In the genomic region with DNA sequence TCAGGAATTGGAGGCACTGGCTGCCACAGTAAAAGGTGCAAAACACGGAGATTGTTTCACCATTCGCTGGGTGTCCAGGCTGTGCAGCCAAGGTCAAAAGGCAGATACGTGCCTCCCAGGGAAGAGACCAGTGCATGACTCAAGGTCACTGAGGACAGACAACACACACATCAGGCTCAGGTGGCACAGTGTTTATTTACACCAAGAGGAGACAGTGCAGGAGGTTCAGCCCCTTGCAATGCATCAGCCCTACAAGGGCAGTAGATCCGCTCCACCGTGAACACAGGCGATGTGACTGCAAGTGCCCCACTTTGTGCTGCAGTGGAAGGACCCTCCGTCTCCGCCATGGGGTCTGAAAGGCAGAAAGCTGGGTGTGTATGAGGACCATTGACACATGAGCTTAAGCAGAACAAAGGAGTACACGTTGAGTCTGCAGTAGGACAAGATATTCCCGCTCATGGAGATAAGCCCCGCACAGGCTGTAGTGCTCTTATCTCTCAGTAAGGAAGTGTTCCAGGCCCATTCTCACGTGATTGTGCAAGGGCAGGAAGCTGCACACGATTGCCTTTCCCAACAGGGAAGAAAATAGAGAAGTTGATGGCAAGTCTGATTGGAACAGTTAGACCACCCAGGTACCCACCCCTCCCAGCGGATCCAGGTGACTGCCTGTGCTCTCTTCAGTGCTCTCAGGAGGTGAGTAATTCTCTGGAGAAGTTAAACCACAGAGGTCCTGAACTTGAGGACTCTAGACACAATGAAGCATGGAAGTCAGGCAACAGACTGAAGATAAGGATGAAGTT, we compare ENCODE assay signal across 1 cellular context.
A peak's percentile ranks its signal among the peaks of the same experiment; 100 is the strongest.
TF ChIP-seq lines count a peak whose summit lies in the region.

No MANE protein-coding gene starts in this region.

TF ChIP-seq in HepG2, 621 proteins besides CTCF, POLR2A, EP300 and RAD21 (continued from another document and continues in another):
- TF ChIP-seq CENPT (CRISPR knock-in tag; IDR thresholded peaks at IDR 0.05; ENCODE audit: low read depth) (0 out of 2 replicates have a peak, but pooled peaks have one; percentile 27), ZSCAN21 (CRISPR knock-in tag; IDR thresholded peaks at IDR 0.05; ENCODE audit: borderline replicate concordance) (peak; percentile 78; the same call in 1 of the 2 replicates), SMAD1 (CRISPR knock-in tag; IDR thresholded peaks at IDR 0.05; ENCODE audit: borderline replicate concordance, low read depth) (peak; percentile 55; the same call in 1 of the 2 replicates), ZFP36 (IDR thresholded peaks at IDR 0.05; ENCODE audit: borderline replicate concordance, low read depth, low read length, partially characterized antibody) (no peak), ZNF460 (CRISPR knock-in tag; IDR thresholded peaks at IDR 0.05; ENCODE audit: borderline replicate concordance) (no peak), SETDB1 (CRISPR knock-in tag; IDR thresholded peaks at IDR 0.05; ENCODE audit: borderline replicate concordance) (no peak), ZNF260 (CRISPR knock-in tag; IDR thresholded peaks at IDR 0.05; ENCODE audit: borderline replicate concordance, low read depth) (no peak), RARA (CRISPR knock-in tag; IDR thresholded peaks at IDR 0.05) (peak; percentile 91), ZNF607 (CRISPR knock-in tag; IDR thresholded peaks at IDR 0.05; ENCODE audit: borderline replicate concordance) (peak; percentile 80), ZNF792 (CRISPR knock-in tag; IDR thresholded peaks at IDR 0.05) (peak; percentile 49; the same call in 1 of the 2 replicates), ZNF703 (CRISPR knock-in tag; IDR thresholded peaks at IDR 0.05; ENCODE audit: borderline replicate concordance) (no peak), MATR3 (CRISPR knock-in tag; IDR thresholded peaks at IDR 0.05) (no peak), NCOA2 (CRISPR knock-in tag; IDR thresholded peaks at IDR 0.05) (peak; percentile 80), SIN3B (IDR thresholded peaks at IDR 0.05; ENCODE audit: low read length) (no peak), SP5 (CRISPR knock-in tag; IDR thresholded peaks at IDR 0.05; ENCODE audit: borderline replicate concordance, low read depth) (peak; percentile 51; the same call in 1 of the 2 replicates), FOXK2 (IDR thresholded peaks at IDR 0.05) (no peak), TCF7 (IDR thresholded peaks at IDR 0.05; ENCODE audit: low read depth) (no peak), ZNF20 (CRISPR knock-in tag; IDR thresholded peaks at IDR 0.05) (no peak), ZNF432 (CRISPR knock-in tag; IDR thresholded peaks at IDR 0.05; ENCODE audit: borderline replicate concordance) (no peak), AGO2 (optimal IDR thresholded peaks at IDR 0.05; ENCODE audit: low read depth, low read length) (no peak), ZNF446 (CRISPR knock-in tag; IDR thresholded peaks at IDR 0.05) (no peak), ZNF496 (CRISPR knock-in tag; IDR thresholded peaks at IDR 0.05; ENCODE audit: insufficient replicate concordance) (no peak), ELF4 (CRISPR knock-in tag; IDR thresholded peaks at IDR 0.05; ENCODE audit: borderline replicate concordance) (peak; percentile 55; the same call in 1 of the 2 replicates), MIXL1 (CRISPR knock-in tag; IDR thresholded peaks at IDR 0.05) (peak; percentile 73; the same call in 1 of the 2 replicates), ZNF337 (CRISPR knock-in tag; IDR thresholded peaks at IDR 0.05; ENCODE audit: borderline replicate concordance, low read depth) (no peak), ZSCAN12 (CRISPR knock-in tag; IDR thresholded peaks at IDR 0.05) (no peak), CREB1 (IDR thresholded peaks at IDR 0.05) (no peak), CREB1 (CRISPR knock-in tag; IDR thresholded peaks at IDR 0.05) (no peak), FOXM1 (CRISPR knock-in tag; IDR thresholded peaks at IDR 0.05) (no peak), SMARCE1 (IDR thresholded peaks at IDR 0.05; ENCODE audit: borderline replicate concordance) (no peak)
- TF ChIP-seq, protein P1, sequence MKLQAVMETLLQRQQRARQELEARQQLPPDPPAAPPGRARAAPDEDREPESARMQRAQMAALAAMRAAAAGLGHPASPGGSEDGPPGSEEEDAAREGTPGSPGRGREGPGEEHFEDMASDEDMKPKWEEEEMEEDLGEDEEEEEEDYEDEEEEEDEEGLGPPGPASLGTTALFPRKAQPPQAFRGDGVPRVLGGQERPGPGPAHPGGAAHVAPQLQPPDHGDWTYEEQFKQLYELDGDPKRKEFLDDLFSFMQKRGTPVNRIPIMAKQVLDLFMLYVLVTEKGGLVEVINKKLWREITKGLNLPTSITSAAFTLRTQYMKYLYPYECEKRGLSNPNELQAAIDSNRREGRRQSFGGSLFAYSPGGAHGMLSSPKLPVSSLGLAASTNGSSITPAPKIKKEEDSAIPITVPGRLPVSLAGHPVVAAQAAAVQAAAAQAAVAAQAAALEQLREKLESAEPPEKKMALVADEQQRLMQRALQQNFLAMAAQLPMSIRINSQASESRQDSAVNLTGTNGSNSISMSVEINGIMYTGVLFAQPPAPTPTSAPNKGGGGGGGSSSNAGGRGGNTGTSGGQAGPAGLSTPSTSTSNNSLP (IDR thresholded peaks at IDR 0.05; ENCODE audit: low read depth, low read length), result no peak
- TF ChIP-seq, protein P2, sequence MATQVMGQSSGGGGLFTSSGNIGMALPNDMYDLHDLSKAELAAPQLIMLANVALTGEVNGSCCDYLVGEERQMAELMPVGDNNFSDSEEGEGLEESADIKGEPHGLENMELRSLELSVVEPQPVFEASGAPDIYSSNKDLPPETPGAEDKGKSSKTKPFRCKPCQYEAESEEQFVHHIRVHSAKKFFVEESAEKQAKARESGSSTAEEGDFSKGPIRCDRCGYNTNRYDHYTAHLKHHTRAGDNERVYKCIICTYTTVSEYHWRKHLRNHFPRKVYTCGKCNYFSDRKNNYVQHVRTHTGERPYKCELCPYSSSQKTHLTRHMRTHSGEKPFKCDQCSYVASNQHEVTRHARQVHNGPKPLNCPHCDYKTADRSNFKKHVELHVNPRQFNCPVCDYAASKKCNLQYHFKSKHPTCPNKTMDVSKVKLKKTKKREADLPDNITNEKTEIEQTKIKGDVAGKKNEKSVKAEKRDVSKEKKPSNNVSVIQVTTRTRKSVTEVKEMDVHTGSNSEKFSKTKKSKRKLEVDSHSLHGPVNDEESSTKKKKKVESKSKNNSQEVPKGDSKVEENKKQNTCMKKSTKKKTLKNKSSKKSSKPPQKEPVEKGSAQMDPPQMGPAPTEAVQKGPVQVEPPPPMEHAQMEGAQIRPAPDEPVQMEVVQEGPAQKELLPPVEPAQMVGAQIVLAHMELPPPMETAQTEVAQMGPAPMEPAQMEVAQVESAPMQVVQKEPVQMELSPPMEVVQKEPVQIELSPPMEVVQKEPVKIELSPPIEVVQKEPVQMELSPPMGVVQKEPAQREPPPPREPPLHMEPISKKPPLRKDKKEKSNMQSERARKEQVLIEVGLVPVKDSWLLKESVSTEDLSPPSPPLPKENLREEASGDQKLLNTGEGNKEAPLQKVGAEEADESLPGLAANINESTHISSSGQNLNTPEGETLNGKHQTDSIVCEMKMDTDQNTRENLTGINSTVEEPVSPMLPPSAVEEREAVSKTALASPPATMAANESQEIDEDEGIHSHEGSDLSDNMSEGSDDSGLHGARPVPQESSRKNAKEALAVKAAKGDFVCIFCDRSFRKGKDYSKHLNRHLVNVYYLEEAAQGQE (IDR thresholded peaks at IDR 0.05; ENCODE audit: borderline replicate concordance in 1 of 2, low read depth in 1 of 2, low read length in 2 of 2), result no peak
- TF ChIP-seq, protein P3, sequence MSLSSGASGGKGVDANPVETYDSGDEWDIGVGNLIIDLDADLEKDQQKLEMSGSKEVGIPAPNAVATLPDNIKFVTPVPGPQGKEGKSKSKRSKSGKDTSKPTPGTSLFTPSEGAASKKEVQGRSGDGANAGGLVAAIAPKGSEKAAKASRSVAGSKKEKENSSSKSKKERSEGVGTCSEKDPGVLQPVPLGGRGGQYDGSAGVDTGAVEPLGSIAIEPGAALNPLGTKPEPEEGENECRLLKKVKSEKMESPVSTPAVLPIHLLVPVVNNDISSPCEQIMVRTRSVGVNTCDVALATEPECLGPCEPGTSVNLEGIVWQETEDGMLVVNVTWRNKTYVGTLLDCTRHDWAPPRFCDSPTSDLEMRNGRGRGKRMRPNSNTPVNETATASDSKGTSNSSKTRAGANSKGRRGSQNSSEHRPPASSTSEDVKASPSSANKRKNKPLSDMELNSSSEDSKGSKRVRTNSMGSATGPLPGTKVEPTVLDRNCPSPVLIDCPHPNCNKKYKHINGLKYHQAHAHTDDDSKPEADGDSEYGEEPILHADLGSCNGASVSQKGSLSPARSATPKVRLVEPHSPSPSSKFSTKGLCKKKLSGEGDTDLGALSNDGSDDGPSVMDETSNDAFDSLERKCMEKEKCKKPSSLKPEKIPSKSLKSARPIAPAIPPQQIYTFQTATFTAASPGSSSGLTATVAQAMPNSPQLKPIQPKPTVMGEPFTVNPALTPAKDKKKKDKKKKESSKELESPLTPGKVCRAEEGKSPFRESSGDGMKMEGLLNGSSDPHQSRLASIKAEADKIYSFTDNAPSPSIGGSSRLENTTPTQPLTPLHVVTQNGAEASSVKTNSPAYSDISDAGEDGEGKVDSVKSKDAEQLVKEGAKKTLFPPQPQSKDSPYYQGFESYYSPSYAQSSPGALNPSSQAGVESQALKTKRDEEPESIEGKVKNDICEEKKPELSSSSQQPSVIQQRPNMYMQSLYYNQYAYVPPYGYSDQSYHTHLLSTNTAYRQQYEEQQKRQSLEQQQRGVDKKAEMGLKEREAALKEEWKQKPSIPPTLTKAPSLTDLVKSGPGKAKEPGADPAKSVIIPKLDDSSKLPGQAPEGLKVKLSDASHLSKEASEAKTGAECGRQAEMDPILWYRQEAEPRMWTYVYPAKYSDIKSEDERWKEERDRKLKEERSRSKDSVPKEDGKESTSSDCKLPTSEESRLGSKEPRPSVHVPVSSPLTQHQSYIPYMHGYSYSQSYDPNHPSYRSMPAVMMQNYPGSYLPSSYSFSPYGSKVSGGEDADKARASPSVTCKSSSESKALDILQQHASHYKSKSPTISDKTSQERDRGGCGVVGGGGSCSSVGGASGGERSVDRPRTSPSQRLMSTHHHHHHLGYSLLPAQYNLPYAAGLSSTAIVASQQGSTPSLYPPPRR (CRISPR knock-in tag; IDR thresholded peaks at IDR 0.05; ENCODE audit: borderline replicate concordance), result peak; percentile 89; the same call in 1 of the 2 replicates
- TF ChIP-seq, protein P4, sequence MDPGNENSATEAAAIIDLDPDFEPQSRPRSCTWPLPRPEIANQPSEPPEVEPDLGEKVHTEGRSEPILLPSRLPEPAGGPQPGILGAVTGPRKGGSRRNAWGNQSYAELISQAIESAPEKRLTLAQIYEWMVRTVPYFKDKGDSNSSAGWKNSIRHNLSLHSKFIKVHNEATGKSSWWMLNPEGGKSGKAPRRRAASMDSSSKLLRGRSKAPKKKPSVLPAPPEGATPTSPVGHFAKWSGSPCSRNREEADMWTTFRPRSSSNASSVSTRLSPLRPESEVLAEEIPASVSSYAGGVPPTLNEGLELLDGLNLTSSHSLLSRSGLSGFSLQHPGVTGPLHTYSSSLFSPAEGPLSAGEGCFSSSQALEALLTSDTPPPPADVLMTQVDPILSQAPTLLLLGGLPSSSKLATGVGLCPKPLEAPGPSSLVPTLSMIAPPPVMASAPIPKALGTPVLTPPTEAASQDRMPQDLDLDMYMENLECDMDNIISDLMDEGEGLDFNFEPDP (CRISPR knock-in tag; conservative IDR thresholded peaks at IDR 0.05), result no peak
- TF ChIP-seq, protein P5, sequence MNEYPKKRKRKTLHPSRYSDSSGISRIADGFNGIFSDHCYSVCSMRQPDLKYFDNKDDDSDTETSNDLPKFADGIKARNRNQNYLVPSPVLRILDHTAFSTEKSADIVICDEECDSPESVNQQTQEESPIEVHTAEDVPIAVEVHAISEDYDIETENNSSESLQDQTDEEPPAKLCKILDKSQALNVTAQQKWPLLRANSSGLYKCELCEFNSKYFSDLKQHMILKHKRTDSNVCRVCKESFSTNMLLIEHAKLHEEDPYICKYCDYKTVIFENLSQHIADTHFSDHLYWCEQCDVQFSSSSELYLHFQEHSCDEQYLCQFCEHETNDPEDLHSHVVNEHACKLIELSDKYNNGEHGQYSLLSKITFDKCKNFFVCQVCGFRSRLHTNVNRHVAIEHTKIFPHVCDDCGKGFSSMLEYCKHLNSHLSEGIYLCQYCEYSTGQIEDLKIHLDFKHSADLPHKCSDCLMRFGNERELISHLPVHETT (CRISPR knock-in tag; conservative IDR thresholded peaks at IDR 0.05), result no peak
- TF ChIP-seq, protein P6, sequence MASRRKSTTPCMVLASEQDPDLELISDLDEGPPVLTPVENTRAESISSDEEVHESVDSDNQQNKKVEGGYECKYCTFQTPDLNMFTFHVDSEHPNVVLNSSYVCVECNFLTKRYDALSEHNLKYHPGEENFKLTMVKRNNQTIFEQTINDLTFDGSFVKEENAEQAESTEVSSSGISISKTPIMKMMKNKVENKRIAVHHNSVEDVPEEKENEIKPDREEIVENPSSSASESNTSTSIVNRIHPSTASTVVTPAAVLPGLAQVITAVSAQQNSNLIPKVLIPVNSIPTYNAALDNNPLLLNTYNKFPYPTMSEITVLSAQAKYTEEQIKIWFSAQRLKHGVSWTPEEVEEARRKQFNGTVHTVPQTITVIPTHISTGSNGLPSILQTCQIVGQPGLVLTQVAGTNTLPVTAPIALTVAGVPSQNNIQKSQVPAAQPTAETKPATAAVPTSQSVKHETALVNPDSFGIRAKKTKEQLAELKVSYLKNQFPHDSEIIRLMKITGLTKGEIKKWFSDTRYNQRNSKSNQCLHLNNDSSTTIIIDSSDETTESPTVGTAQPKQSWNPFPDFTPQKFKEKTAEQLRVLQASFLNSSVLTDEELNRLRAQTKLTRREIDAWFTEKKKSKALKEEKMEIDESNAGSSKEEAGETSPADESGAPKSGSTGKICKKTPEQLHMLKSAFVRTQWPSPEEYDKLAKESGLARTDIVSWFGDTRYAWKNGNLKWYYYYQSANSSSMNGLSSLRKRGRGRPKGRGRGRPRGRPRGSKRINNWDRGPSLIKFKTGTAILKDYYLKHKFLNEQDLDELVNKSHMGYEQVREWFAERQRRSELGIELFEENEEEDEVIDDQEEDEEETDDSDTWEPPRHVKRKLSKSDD (CRISPR knock-in tag; IDR thresholded peaks at IDR 0.05; ENCODE audit: low read depth), result 0 out of 2 replicates have a peak, but pooled peaks have one; percentile 52
- TF ChIP-seq, protein P7, sequence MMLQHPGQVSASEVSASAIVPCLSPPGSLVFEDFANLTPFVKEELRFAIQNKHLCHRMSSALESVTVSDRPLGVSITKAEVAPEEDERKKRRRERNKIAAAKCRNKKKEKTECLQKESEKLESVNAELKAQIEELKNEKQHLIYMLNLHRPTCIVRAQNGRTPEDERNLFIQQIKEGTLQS (CRISPR knock-in tag; IDR thresholded peaks at IDR 0.05), result 0 out of 2 replicates have a peak, but pooled peaks have one; percentile 0
- TF ChIP-seq, protein P8, sequence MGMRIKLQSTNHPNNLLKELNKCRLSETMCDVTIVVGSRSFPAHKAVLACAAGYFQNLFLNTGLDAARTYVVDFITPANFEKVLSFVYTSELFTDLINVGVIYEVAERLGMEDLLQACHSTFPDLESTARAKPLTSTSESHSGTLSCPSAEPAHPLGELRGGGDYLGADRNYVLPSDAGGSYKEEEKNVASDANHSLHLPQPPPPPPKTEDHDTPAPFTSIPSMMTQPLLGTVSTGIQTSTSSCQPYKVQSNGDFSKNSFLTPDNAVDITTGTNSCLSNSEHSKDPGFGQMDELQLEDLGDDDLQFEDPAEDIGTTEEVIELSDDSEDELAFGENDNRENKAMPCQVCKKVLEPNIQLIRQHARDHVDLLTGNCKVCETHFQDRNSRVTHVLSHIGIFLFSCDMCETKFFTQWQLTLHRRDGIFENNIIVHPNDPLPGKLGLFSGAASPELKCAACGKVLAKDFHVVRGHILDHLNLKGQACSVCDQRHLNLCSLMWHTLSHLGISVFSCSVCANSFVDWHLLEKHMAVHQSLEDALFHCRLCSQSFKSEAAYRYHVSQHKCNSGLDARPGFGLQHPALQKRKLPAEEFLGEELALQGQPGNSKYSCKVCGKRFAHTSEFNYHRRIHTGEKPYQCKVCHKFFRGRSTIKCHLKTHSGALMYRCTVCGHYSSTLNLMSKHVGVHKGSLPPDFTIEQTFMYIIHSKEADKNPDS (CRISPR knock-in tag; IDR thresholded peaks at IDR 0.05), result 0 out of 2 replicates have a peak, but pooled peaks have one; percentile 24
